In the genomic region with DNA sequence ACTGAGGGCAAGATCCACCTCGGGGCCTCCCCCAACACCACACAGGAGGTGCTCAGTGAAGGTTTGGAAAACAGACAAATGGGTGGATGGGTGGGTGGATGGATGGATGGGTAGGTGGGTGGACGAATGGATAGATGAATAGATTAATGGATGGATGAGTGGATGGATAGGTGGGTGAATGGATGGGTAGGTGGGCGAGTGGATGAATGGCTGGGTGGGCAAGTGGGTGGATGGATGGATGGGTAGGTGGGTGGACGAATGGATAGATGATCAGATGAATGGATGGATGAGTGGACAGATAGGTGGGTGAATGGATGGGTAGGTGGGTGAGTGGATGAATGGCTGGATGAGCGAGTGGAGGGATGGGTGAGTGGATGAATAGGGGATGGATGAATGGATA, we compare ENCODE assay signal across 18 cellular contexts. TPM values are rescaled to one million over a fixed set of nuclear protein-coding genes. Genes with fewer than 3 reads are reported as not detected.
"Had no signal": no experiment of that assay in that cellular context is flagged by ENCODE, and none has a peak within 500 bp of the region (broad histone marks: within the 10 kb centered on the region; RNA-seq: fewer than 3 reads in every experiment).

No MANE protein-coding gene starts in this region.

- H3K4me3 Mint-ChIP-seq: activated CD4-positive, alpha-beta memory T cell treated with anti-CD3 and anti-CD28 coated beads, Interleukin-2, amount 10 ng/mL, durations not matched to agents 7 days and 5 days; activated T-helper 1 cell treated with anti-CD3 and anti-CD28 coated beads, Interleukin-12 subunit alpha, Interleukin-12 subunit beta, Interleukin-2, Interleukin-4 antibody, amounts not matched to agents 30 ng/mL and 10 ng/mL and 1 ng/mL, durations not matched to agents 14 hours and 24 hours and 36 hours; neural progenitor cell had no signal

- DNase-seq: activated CD4-positive, alpha-beta memory T cell treated with anti-CD3 and anti-CD28 coated beads, Interleukin-2, amount 10 ng/mL, durations not matched to agents 7 days and 5 days; activated naive CD4-positive, alpha-beta T cell treated with Interleukin-2 at 50 U/mL for 16 hours; amniotic stem cell; body of pancreas; central memory CD4-positive, alpha-beta T cell; cortex of kidney; effector CD8-positive, alpha-beta T cell; kidney; mesendoderm; upper lobe of left lung had no signal

- H3K79me2 ChIP-seq: hepatocyte had no signal

- H3K9me3 ChIP-seq: body of pancreas, SJSA1, upper lobe of left lung had no signal

- H3K4me3 ChIP-seq: body of pancreas, hepatocyte, neural progenitor cell, SJSA1, skin epidermis, upper lobe of left lung had no signal

- ATAC-seq: body of pancreas had no signal

- H3K36me3 ChIP-seq: neural progenitor cell, SJSA1, upper lobe of left lung had no signal

- H3K27ac Mint-ChIP-seq: activated CD4-positive, alpha-beta memory T cell treated with anti-CD3 and anti-CD28 coated beads, Interleukin-2, amount 10 ng/mL, durations not matched to agents 7 days and 5 days; activated T-helper 1 cell treated with anti-CD3 and anti-CD28 coated beads, Interleukin-12 subunit alpha, Interleukin-12 subunit beta, Interleukin-2, Interleukin-4 antibody, amounts not matched to agents 30 ng/mL and 10 ng/mL and 1 ng/mL, durations not matched to agents 14 hours and 24 hours and 36 hours; neural progenitor cell had no signal

- H3K4me1 ChIP-seq: neural progenitor cell, SJSA1 had no signal

- H3K9ac ChIP-seq: neural progenitor cell had no signal

- H2AFZ ChIP-seq: hepatocyte, neural progenitor cell had no signal

- H3K36me3 Mint-ChIP-seq: neural progenitor cell had no signal

- H3K27me3 ChIP-seq: body of pancreas, hepatocyte, neural progenitor cell, upper lobe of left lung had no signal

- H3K9me3 Mint-ChIP-seq: activated CD4-positive, alpha-beta memory T cell treated with anti-CD3 and anti-CD28 coated beads, Interleukin-2, amount 10 ng/mL, durations not matched to agents 7 days and 5 days; activated T-helper 1 cell treated with anti-CD3 and anti-CD28 coated beads, Interleukin-12 subunit alpha, Interleukin-12 subunit beta, Interleukin-2, Interleukin-4 antibody, amounts not matched to agents 30 ng/mL and 10 ng/mL and 1 ng/mL, durations not matched to agents 14 hours and 24 hours and 36 hours; neural progenitor cell had no signal

- H3K27ac ChIP-seq: body of pancreas, hepatocyte, neural progenitor cell, SJSA1, skin epidermis, upper lobe of left lung had no signal

- H3K4me1 Mint-ChIP-seq: neural progenitor cell had no signal

- H3K4me2 ChIP-seq: hepatocyte, neural progenitor cell had no signal

RNA-seq across cellular contexts. Expression of gene PRR33, which starts 0.9 kb away (rescaled TPM):
- total RNA-seq: body of pancreas, fibroblast of lung, frontal cortex, hepatocyte, kidney, SJSA1, upper lobe of left lung had no signal

RNA-seq across cellular contexts. Expression of gene TNNT3, which starts 26.9 kb away (rescaled TPM):
- total RNA-seq: fibroblast of lung, frontal cortex had no signal

RNA-seq across cellular contexts. Expression of gene TNNI2, which starts 53.8 kb away (rescaled TPM):
- total RNA-seq: activated T-helper 1 cell treated with anti-CD3 and anti-CD28 coated beads, Interleukin-12 subunit alpha, Interleukin-12 subunit beta, Interleukin-2, Interleukin-4 antibody, amounts not matched to agents 30 ng/mL and 10 ng/mL and 1 ng/mL, durations not matched to agents 14 hours and 24 hours and 36 hours; fibroblast of lung; frontal cortex; left ventricle myocardium superior; SJSA1 had no signal
